ENCODE assay signal across 2 cellular contexts in genomic region chr5:3098821-3099220, GRCh38.
TF ChIP-seq lines count a peak whose summit lies in the region.

No MANE protein-coding gene starts in this region.

TF ChIP-seq in WTC11, 78 proteins besides CTCF, POLR2A, EP300 and RAD21 (continued from another document):
- TF ChIP-seq ZNF512 (CRISPR knock-in tag; IDR thresholded peaks at IDR 0.05; ENCODE audit: borderline replicate concordance): 0 out of 2 replicates have a peak, but pooled peaks have one; percentile 41

TF ChIP-seq in H1, 55 proteins besides CTCF, POLR2A, EP300 and RAD21 (continued from another document):
- no peak for TF ChIP-seq BCL11A (IDR thresholded peaks at IDR 0.05; ENCODE audit: low read depth in 2 of 2, low read length in 2 of 2)
- no peak for TF ChIP-seq GTF2F1 (IDR thresholded peaks at IDR 0.05; ENCODE audit: borderline replicate concordance, low read depth, low read length)
- no peak for TF ChIP-seq USF2 (IDR thresholded peaks at IDR 0.05; ENCODE audit: low read length)
- no peak for TF ChIP-seq SP1 (IDR thresholded peaks at IDR 0.05; ENCODE audit: low read depth, low read length)
TF ChIP-seq in H1: peak in this region for 0.
